Comparison of ENCODE assay signal across 16 cellular contexts in the genomic region with DNA sequence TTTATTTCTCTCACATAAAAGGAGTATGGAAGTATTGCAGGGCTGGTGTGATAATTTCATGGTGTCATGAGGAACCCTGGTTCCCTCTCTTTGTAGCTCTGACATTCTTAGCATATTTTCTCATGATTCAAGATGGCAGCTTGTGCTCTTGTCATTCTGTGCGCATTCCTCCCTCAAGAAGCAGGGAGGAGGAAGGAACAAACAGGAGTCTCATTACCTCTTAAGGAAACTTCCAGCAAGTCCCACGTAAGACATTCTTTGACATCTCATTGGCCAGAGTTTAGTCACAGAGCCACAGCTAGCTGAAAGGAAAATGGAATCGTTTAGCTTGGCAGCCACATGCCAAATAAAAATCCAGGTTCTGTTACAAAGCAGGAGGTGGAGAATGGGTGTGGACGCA.
DNase-seq lines count a peak whose midpoint lies in the region; ATAC-seq and TF ChIP-seq lines count a peak whose summit lies in the region.
"Had no signal": no experiment of that assay in that cellular context is flagged by ENCODE, and none has a peak within 500 bp of the region (broad histone marks: within the 10 kb centered on the region; RNA-seq: fewer than 3 reads in every experiment).

No MANE protein-coding gene starts in this region.

- intact Hi-C loops in mammary epithelial cell (cut with micrococcal nuclease) = no loop called here
- intact Hi-C loops in MCF 10A (cut with micrococcal nuclease) = no loop called here
- intact Hi-C loops in upper lobe of right lung (cut with DNase I) = no loop called here

- H3K27me3 ChIP-seq in mammary epithelial cell (ENCODE audit: insufficient read depth, low read length) (no peaks in the 10 kb centered on the region), upper lobe of right lung (no peaks in the 10 kb centered on the region)

- H3K27ac ChIP-seq in mammary epithelial cell (ENCODE audit: insufficient read depth, low read depth, low read length) = no peak overlapping the region
- no peak overlapping the region for H3K27ac ChIP-seq in upper lobe of right lung
- H3K27ac ChIP-seq: 22Rv1, C4-2B had no signal

- H3K4me3 ChIP-seq in mammary epithelial cell (replicated peaks in 1 of 3; ENCODE audit: insufficient read depth in 1 of 3, low read depth in 2 of 3, low read length in 3 of 3) (no peak overlapping the region), astrocyte of the spinal cord (ENCODE audit: low read depth, low read length) (no peak overlapping the region), upper lobe of right lung (no peak overlapping the region)

- no peaks in the 10 kb centered on the region for H3K9me3 Mint-ChIP-seq in MCF 10A (ENCODE audit: unreplicated experiment)

- in situ Hi-C loops in mammary epithelial cell (cut with MboI; ENCODE audit: low sequenced_read_pairs in 2 of 2) (no loop called here), astrocyte of the spinal cord (cut with HindIII; ENCODE audit: low sequenced_read_pairs) (no loop called here)

- CTCF ChIA-PET in mammary epithelial cell (lab: Charles Lee; ENCODE audit: low non-redundant PET) = no interaction called here
- CTCF ChIA-PET in MCF 10A (lab: Yijun Ruan, JAX) = interaction anchor here (0.5 to 1.8 kb wide), 2 partner anchors 58 to 586 kb away, joined by 4 to 5 read pairs; no protein-coding TSS in a partner anchor

- H3K9me3 ChIP-seq in mammary epithelial cell (replicated peaks; ENCODE audit: insufficient read depth, low read length) (no peaks in the 10 kb centered on the region), upper lobe of right lung (no peaks in the 10 kb centered on the region)

- BruUV-seq in mammary epithelial cell (replicated peaks; lab: Mats Ljungman, UMichigan) (no TSS peak), MCF 10A (replicated peaks; lab: Mats Ljungman, UMichigan) (no TSS peak)

- no peaks in the 10 kb centered on the region for H3K36me3 Mint-ChIP-seq in MCF 10A (ENCODE audit: insufficient read depth, unreplicated experiment)
- H3K36me3 Mint-ChIP-seq: IgD-negative memory B cell had no signal

- dilution Hi-C loops in mammary epithelial cell (cut with HindIII; ENCODE audit: low sequenced_read_pairs) = no loop called here

- no peaks in the 10 kb centered on the region for H3K27me3 Mint-ChIP-seq in MCF 10A (ENCODE audit: insufficient read depth, unreplicated experiment)
- H3K27me3 Mint-ChIP-seq: IgD-negative memory B cell had no signal

- no peak overlapping the region for H3K4me3 Mint-ChIP-seq in MCF 10A (ENCODE audit: unreplicated experiment)
- H3K4me3 Mint-ChIP-seq: IgD-negative memory B cell had no signal

- WGBS in mammary epithelial cell (ENCODE audit: low coverage, missing lambda C conversion rate) = 65% methylated on average over 4 of the region's 4 CpGs

- H3K4me1 ChIP-seq in mammary epithelial cell (ENCODE audit: insufficient read depth, low read length) = no peaks in the 10 kb centered on the region
- peaks cover 4% of the 10 kb centered on the region for H3K4me1 ChIP-seq in upper lobe of right lung

- DNase-seq in mammary epithelial cell (peak; percentile 51), MCF 10A (ENCODE audit: unreplicated experiment) (no peak), astrocyte of the spinal cord (ENCODE audit: low read depth, low spot score) (peak; percentile 32), iPS DF 19.7 (ENCODE audit: low read depth, low spot score) (peak; percentile 38), upper lobe of right lung (no peak), middle frontal gyrus (ENCODE audit: extremely low spot score, low spot score) (no peak), iPS-NIHi7 (ENCODE audit: extremely low spot score) (no peak)
- DNase-seq: DMS153, HCEC 1CT, NCI-H1436 treated with DMSO at 0.1 percent for 48 hours, NCI-H2081, NCI-H510A treated with DMSO at 0.1 percent for 48 hours had no signal

- POLR2A ChIA-PET in MCF 10A (lab: Yijun Ruan, JAX) = no interaction called here

- no peak overlapping the region for H3K9ac ChIP-seq in mammary epithelial cell (ENCODE audit: insufficient read depth, low read length)

- no peak overlapping the region for H3K27ac Mint-ChIP-seq in MCF 10A (ENCODE audit: low read depth, unreplicated experiment)
- H3K27ac Mint-ChIP-seq: IgD-negative memory B cell had no signal

- H3K4me2 ChIP-seq in mammary epithelial cell (ENCODE audit: insufficient read depth, low read depth, low read length) = no peak overlapping the region

- H2AFZ ChIP-seq in mammary epithelial cell (ENCODE audit: low read depth, low read length) = peak overlapping the region; percentile 6

- no peaks in the 10 kb centered on the region for H3K36me3 ChIP-seq in mammary epithelial cell (ENCODE audit: insufficient read depth, low read length)
- no peaks in the 10 kb centered on the region for H3K36me3 ChIP-seq in upper lobe of right lung

- H3K4me1 Mint-ChIP-seq in MCF 10A (ENCODE audit: insufficient read depth, unreplicated experiment) = no peaks in the 10 kb centered on the region

- TF ChIP-seq CTCF in mammary epithelial cell (conservative IDR thresholded peaks at IDR 0.05 in 1 of 2, IDR thresholded peaks at IDR 0.05 in 1 of 2; ENCODE audit: extremely low read depth in 1 of 2, insufficient read depth in 1 of 2, low read depth in 1 of 2, low read length in 2 of 2) (no peak), MCF 10A (IDR thresholded peaks at IDR 0.05; ENCODE audit: unreplicated experiment) (no peak), astrocyte of the spinal cord (IDR thresholded peaks at IDR 0.05; ENCODE audit: low read depth, low read length) (no peak), upper lobe of right lung (IDR thresholded peaks at IDR 0.05) (no peak)

- H3K79me2 ChIP-seq in mammary epithelial cell (ENCODE audit: insufficient read depth, low read length) = no peaks in the 10 kb centered on the region

- ATAC-seq in upper lobe of right lung = peak; percentile 70
- no peak for ATAC-seq in GM21786 (IDR thresholded peaks at IDR 0.05; ENCODE audit: unreplicated experiment)

- H4K20me1 ChIP-seq in mammary epithelial cell (ENCODE audit: insufficient read depth, low read length) = no peaks in the 10 kb centered on the region

Comparison
In these comparisons a context has a peak if more than half of its experiments do, and no peak if none do; other contexts are left out.
1. DNase-seq: peak in mammary epithelial cell (single experiment), astrocyte of the spinal cord (single experiment) and iPS DF 19.7 (single experiment); none in MCF 10A (single experiment), upper lobe of right lung (single experiment), middle frontal gyrus (single experiment) and iPS-NIHi7 (single experiment).